ENCODE assay signal across 9 cellular contexts in genomic region chr11:72736452-72737069, GRCh38. TPM values are rescaled to one million over a fixed set of nuclear protein-coding genes. Genes with fewer than 3 reads are reported as not detected.
DNase-seq lines count a peak whose midpoint lies in the region; ATAC-seq and TF ChIP-seq lines count a peak whose summit lies in the region.
"Had no signal": no experiment of that assay in that cellular context is flagged by ENCODE, and none has a peak within 500 bp of the region (broad histone marks: within the 10 kb centered on the region; RNA-seq: fewer than 3 reads in every experiment).

No MANE protein-coding gene starts in this region.

- H3K4me1 ChIP-seq in ascending aorta (peaks cover 0 to 6% of the 10 kb centered on the region in 2 donors), lower lobe of right lung (peaks cover 92% of the 10 kb centered on the region)

- DNase-seq in T-helper 9 cell (peak; percentile 45), ascending aorta (ENCODE audit: low spot score in 2 of 2) (peak; percentile 77 to 79), lower lobe of right lung (peak; percentile 86), NCI-H2196 treated with DMSO at 0.1 percent for 48 hours (lab: John Stamatoyannopoulos, UW; ENCODE audit: unreplicated experiment) (no peak)
- peak; percentile 45 for DNase-seq in stimulated activated CD8-positive, alpha-beta memory T cell treated with anti-CD3 and anti-CD28 coated beads, Interleukin-4, amount 100 ng/mL, for 24 hours (ENCODE audit: low read depth)

- no peak overlapping the region for H3K4me3 ChIP-seq in ascending aorta
- H3K4me3 ChIP-seq in lower lobe of right lung, result peak overlapping the region; percentile 41
- H3K4me3 ChIP-seq: tibial artery had no signal

- no peaks in the 10 kb centered on the region for H3K36me3 ChIP-seq in ascending aorta
- peaks cover 6% of the 10 kb centered on the region for H3K36me3 ChIP-seq in lower lobe of right lung
- H3K36me3 ChIP-seq: tibial artery had no signal

- intact Hi-C loops in ascending aorta (cut with DNase I), result no loop called here
- intact Hi-C loops in lower lobe of right lung (cut with DNase I), result loop anchor here (10.0 kb wide), 1 partner anchor 58 kb away; the partner anchor contains the start of gene STARD10

- TF ChIP-seq CTCF in ascending aorta (IDR thresholded peaks at IDR 0.05), result no peak
- no peak for TF ChIP-seq CTCF in lower lobe of right lung (IDR thresholded peaks at IDR 0.05)

- H3K27ac ChIP-seq in ascending aorta (peak overlapping the region; percentile 11 to 67), lower lobe of right lung (peak overlapping the region; percentile 86)
- H3K27ac ChIP-seq: tibial artery had no signal

- H3K27me3 ChIP-seq in ascending aorta, result no peaks in the 10 kb centered on the region
- H3K27me3 ChIP-seq in lower lobe of right lung (ENCODE audit: low read depth), result no peaks in the 10 kb centered on the region
- H3K27me3 ChIP-seq: tibial artery had no signal

- ATAC-seq in HG03097 (IDR thresholded peaks at IDR 0.05; ENCODE audit: low FRiP score, unreplicated experiment), result peak; percentile 29
- peak; percentile 68 to 78 for ATAC-seq in lower lobe of right lung
- no peak for ATAC-seq in HG02642 (IDR thresholded peaks at IDR 0.05; ENCODE audit: poor library complexity, unreplicated experiment)
- no peak for ATAC-seq in GM19328 (IDR thresholded peaks at IDR 0.05; ENCODE audit: unreplicated experiment)

- no peaks in the 10 kb centered on the region for H3K9me3 ChIP-seq in ascending aorta
- no peaks in the 10 kb centered on the region for H3K9me3 ChIP-seq in lower lobe of right lung
- H3K9me3 ChIP-seq: tibial artery had no signal

RNA-seq across cellular contexts. Expression of gene ARAP1, which starts 15.6 kb away (rescaled TPM):
- 238 TPM for total RNA-seq in ascending aorta
- total RNA-seq in lower lobe of right lung, result 276 TPM

RNA-seq across cellular contexts. Expression of gene STARD10, which starts 57.3 kb away (rescaled TPM):
- total RNA-seq in ascending aorta (20.9 TPM), lower lobe of right lung (126 TPM)

Comparison
In these comparisons a context has a peak if more than half of its experiments do, and no peak if none do; other contexts are left out.
1. ATAC-seq: peak in HG03097 (single experiment) and lower lobe of right lung (2 of 2); none in HG02642 (single experiment) and GM19328 (single experiment).